1 cellular context compared by ENCODE assay signal in the genomic region with DNA sequence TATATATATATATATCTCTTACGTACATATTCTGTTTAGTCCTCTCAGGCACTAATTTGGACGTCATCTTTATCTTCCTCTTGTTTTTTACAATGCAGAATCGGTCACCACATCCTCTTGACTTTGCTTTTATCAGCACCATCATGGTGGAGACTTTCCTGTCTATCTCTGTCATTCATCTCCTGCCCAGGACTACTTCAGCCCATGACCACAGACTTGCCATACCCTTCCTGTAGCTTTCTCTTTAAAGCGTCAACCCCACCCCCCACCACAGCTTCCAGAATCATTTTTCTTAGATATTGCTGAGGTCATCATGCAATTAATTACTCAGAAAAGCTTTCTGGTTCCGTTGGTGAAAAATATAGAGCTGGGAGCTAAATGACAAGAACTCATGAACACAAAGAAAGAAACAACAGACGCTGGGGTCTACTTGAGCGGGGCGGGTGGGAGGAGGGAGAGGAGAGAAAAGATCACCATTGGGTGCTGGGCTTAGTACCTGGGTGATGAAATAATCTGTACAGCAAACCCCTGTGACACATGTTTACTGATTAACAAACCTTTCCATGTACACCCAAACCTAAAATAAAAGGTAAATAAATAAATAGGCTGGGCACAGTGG.
TF ChIP-seq lines count a peak whose summit lies in the region.

No MANE protein-coding gene starts in this region.

TF ChIP-seq in A549, 52 proteins besides CTCF, POLR2A, EP300 and RAD21:
- TF ChIP-seq NFE2L2 (conservative IDR thresholded peaks at IDR 0.05; ENCODE audit: low read length), result no peak
- no peak for TF ChIP-seq HOXA7 (CRISPR knock-in tag; IDR thresholded peaks at IDR 0.05)
- TF ChIP-seq CEBPB (IDR thresholded peaks at IDR 0.05), result no peak
- TF ChIP-seq, protein P1, sequence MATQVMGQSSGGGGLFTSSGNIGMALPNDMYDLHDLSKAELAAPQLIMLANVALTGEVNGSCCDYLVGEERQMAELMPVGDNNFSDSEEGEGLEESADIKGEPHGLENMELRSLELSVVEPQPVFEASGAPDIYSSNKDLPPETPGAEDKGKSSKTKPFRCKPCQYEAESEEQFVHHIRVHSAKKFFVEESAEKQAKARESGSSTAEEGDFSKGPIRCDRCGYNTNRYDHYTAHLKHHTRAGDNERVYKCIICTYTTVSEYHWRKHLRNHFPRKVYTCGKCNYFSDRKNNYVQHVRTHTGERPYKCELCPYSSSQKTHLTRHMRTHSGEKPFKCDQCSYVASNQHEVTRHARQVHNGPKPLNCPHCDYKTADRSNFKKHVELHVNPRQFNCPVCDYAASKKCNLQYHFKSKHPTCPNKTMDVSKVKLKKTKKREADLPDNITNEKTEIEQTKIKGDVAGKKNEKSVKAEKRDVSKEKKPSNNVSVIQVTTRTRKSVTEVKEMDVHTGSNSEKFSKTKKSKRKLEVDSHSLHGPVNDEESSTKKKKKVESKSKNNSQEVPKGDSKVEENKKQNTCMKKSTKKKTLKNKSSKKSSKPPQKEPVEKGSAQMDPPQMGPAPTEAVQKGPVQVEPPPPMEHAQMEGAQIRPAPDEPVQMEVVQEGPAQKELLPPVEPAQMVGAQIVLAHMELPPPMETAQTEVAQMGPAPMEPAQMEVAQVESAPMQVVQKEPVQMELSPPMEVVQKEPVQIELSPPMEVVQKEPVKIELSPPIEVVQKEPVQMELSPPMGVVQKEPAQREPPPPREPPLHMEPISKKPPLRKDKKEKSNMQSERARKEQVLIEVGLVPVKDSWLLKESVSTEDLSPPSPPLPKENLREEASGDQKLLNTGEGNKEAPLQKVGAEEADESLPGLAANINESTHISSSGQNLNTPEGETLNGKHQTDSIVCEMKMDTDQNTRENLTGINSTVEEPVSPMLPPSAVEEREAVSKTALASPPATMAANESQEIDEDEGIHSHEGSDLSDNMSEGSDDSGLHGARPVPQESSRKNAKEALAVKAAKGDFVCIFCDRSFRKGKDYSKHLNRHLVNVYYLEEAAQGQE (IDR thresholded peaks at IDR 0.05), result no peak
- no peak for TF ChIP-seq CHD2 (IDR thresholded peaks at IDR 0.05; ENCODE audit: low read length, partially characterized antibody)
- no peak for TF ChIP-seq POLR2AphosphoS2 (conservative IDR thresholded peaks at IDR 0.05; ENCODE audit: low read length)
- TF ChIP-seq TFCP2L1 (CRISPR knock-in tag; IDR thresholded peaks at IDR 0.05), result no peak
- no peak for TF ChIP-seq GATA3 (IDR thresholded peaks at IDR 0.05; ENCODE audit: borderline replicate concordance)
- no peak for TF ChIP-seq RFX5 (IDR thresholded peaks at IDR 0.05)
- TF ChIP-seq, protein P2, sequence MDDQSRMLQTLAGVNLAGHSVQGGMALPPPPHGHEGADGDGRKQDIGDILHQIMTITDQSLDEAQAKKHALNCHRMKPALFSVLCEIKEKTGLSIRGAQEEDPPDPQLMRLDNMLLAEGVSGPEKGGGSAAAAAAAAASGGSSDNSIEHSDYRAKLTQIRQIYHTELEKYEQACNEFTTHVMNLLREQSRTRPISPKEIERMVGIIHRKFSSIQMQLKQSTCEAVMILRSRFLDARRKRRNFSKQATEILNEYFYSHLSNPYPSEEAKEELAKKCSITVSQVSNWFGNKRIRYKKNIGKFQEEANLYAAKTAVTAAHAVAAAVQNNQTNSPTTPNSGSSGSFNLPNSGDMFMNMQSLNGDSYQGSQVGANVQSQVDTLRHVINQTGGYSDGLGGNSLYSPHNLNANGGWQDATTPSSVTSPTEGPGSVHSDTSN (IDR thresholded peaks at IDR 0.05), result no peak
- TF ChIP-seq RCOR1 (IDR thresholded peaks at IDR 0.05; ENCODE audit: low read depth, low read length), result no peak
- TF ChIP-seq CBX8 (IDR thresholded peaks at IDR 0.05), result no peak
- no peak for TF ChIP-seq EHF (CRISPR knock-in tag; IDR thresholded peaks at IDR 0.05)
- TF ChIP-seq RNF2 (IDR thresholded peaks at IDR 0.05; ENCODE audit: borderline replicate concordance, low read depth), result no peak
- no peak for TF ChIP-seq EHMT2 (IDR thresholded peaks at IDR 0.05; ENCODE audit: low read depth)
- no peak for TF ChIP-seq TP53 (CRISPR knock-in tag; IDR thresholded peaks at IDR 0.05)
- no peak for TF ChIP-seq CBX2 (IDR thresholded peaks at IDR 0.05; ENCODE audit: borderline replicate concordance, low read depth)
- TF ChIP-seq RARB (CRISPR knock-in tag; IDR thresholded peaks at IDR 0.05), result no peak
- TF ChIP-seq, protein P3, sequence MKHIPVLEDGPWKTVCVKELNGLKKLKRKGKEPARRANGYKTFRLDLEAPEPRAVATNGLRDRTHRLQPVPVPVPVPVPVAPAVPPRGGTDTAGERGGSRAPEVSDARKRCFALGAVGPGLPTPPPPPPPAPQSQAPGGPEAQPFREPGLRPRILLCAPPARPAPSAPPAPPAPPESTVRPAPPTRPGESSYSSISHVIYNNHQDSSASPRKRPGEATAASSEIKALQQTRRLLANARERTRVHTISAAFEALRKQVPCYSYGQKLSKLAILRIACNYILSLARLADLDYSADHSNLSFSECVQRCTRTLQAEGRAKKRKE (CRISPR knock-in tag; IDR thresholded peaks at IDR 0.05; ENCODE audit: low read depth), result no peak
TF ChIP-seq in A549: peak in this region for 0.
